Comparison of ENCODE assay signal across 8 cellular contexts in the genomic region with DNA sequence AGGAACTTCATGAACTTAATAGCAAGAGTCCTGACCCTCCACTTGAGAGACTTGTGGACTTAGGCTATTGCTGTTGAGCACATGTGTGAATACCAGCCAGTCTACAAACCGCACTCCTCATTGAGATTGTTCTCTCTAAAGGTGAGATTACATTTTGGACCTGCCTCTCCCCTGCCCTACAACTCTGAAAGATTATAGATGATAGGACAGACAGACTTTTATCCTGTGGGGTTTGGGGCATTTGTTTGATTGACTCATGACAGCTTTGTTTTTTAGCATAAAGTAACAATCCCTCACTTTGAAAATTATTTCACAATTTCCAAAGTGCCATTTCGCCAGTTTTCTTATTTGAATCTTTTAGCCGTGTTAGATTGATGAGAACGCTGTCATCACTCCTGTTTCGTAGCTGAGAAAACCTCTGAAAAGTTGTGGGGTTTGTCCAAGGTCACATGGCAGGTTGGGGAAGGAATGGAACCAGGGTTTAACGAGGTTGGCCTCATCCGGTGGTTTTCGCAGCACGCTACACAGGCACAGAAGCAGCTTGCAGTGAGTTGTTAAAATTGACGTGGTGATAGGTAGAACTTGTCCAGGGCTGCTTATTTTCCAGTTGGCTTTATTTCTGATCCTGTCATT. TPM values are rescaled to one million over a fixed set of nuclear protein-coding genes. Genes with fewer than 3 reads are reported as not detected.
DNase-seq lines count a peak whose midpoint lies in the region; ATAC-seq and TF ChIP-seq lines count a peak whose summit lies in the region.

No MANE protein-coding gene starts in this region.

- peak overlapping the region; percentile 77 to 88 for H3K4me3 Mint-ChIP-seq in stimulated activated naive B cell treated with anti-CD40 and anti-IgM and Interleukin-4, amounts not matched to agents 10 μg/mL and 1 μg/mL and 100 μg/mL, for 72 hours

- peak; percentile 78 to 83 for DNase-seq in activated CD4-positive, alpha-beta T cell treated with anti-CD3 and anti-CD28 coated beads, Interleukin-2, amount 50 U/mL, for 48 hours
- DNase-seq in right atrium auricular region (ENCODE audit: low spot score) (no peak), pons (ENCODE audit: low spot score) (no peak), RPMI8226 (no peak)
- DNase-seq in stimulated activated naive B cell treated with anti-CD40 and anti-IgM and Interleukin-4, amounts not matched to agents 10 μg/mL and 1 μg/mL and 100 μg/mL, for 72 hours: peak; percentile 72

- no peak overlapping the region for H3K4me3 ChIP-seq in right atrium auricular region

- peak overlapping the region; percentile 99 for H3K27ac Mint-ChIP-seq in stimulated activated naive B cell treated with anti-CD40 and anti-IgM and Interleukin-4, amounts not matched to agents 10 μg/mL and 1 μg/mL and 100 μg/mL, for 72 hours

- peaks cover 5 to 31% of the 10 kb centered on the region in 2 donors for H3K36me3 Mint-ChIP-seq in stimulated activated naive B cell treated with anti-CD40 and anti-IgM and Interleukin-4, amounts not matched to agents 10 μg/mL and 1 μg/mL and 100 μg/mL, for 72 hours

- H3K9me3 Mint-ChIP-seq in stimulated activated naive B cell treated with anti-CD40 and anti-IgM and Interleukin-4, amounts not matched to agents 10 μg/mL and 1 μg/mL and 100 μg/mL, for 72 hours: peaks cover 0 to 2% of the 10 kb centered on the region in 2 donors

- ATAC-seq in GM19023 (IDR thresholded peaks at IDR 0.05; ENCODE audit: unreplicated experiment): peak; percentile 37
- peak; percentile 31 for ATAC-seq in HG03354 (IDR thresholded peaks at IDR 0.05; ENCODE audit: poor library complexity, severe bottlenecking, unreplicated experiment)
- ATAC-seq in stimulated activated naive B cell treated with anti-CD40 and anti-IgM and Interleukin-4, amounts not matched to agents 10 μg/mL and 1 μg/mL and 100 μg/mL, for 72 hours (replicated peaks): peak; percentile 44 to 46
- ATAC-seq in GM18517 (IDR thresholded peaks at IDR 0.05; ENCODE audit: unreplicated experiment): no peak

- no peaks in the 10 kb centered on the region for H3K9me3 ChIP-seq in right atrium auricular region

- H3K27ac ChIP-seq in right atrium auricular region: peak overlapping the region; percentile 1 to 12

- no peaks in the 10 kb centered on the region for H3K27me3 ChIP-seq in right atrium auricular region

- no peaks in the 10 kb centered on the region for H3K27me3 Mint-ChIP-seq in stimulated activated naive B cell treated with anti-CD40 and anti-IgM and Interleukin-4, amounts not matched to agents 10 μg/mL and 1 μg/mL and 100 μg/mL, for 72 hours

- no peaks in the 10 kb centered on the region for H3K36me3 ChIP-seq in right atrium auricular region

- peaks cover 0 to 45% of the 10 kb centered on the region in 2 donors for H3K4me1 ChIP-seq in right atrium auricular region

- H3K4me1 Mint-ChIP-seq in stimulated activated naive B cell treated with anti-CD40 and anti-IgM and Interleukin-4, amounts not matched to agents 10 μg/mL and 1 μg/mL and 100 μg/mL, for 72 hours: peaks cover 63 to 82% of the 10 kb centered on the region in 2 donors

- no peak for TF ChIP-seq CTCF in right atrium auricular region (IDR thresholded peaks at IDR 0.05)

RNA-seq across cellular contexts. Expression of a gene that starts 0.8 kb away (rescaled TPM):
- 10 to 100 TPM; 41.5 to 42.0 TPM for total RNA-seq in right atrium auricular region

Comparison
In these comparisons a context has a peak if more than half of its experiments do, and no peak if none do; other contexts are left out.
1. DNase-seq: peak in activated CD4-positive, alpha-beta T cell treated with anti-CD3 and anti-CD28 coated beads, Interleukin-2, amount 50 U/mL, for 48 hours (2 of 2) and stimulated activated naive B cell treated with anti-CD40 and anti-IgM and Interleukin-4, amounts not matched to agents 10 μg/mL and 1 μg/mL and 100 μg/mL, for 72 hours (single experiment); none in right atrium auricular region (single experiment), pons (single experiment) and RPMI8226 (single experiment).